Comparison of ENCODE assay signal across 11 cellular contexts in the genomic region with DNA sequence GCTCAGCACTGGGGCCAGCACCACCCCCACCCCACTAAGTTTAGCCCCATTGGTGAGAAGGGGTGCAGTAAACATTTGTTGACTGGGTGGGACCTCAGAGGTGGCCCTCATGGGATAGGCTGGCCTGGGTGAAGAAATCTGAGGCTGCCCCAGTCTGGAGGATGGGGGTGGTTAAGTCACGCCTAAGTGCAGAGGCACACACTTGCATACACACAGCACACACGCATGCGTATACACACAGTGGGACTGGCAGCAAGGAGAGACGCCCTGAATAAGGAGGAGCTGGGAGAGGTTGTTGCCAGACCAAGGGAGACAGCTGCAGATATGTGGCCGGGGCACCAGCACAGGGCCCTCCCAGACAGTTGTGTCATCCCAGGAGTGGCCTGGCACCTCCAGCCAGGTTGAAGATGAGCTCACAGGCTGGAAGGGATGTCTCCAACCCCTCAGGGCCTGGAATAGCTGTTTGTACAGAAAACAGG. TPM values are rescaled to one million over a fixed set of nuclear protein-coding genes. Genes with fewer than 3 reads are reported as not detected.
DNase-seq lines count a peak whose midpoint lies in the region; ATAC-seq and TF ChIP-seq lines count a peak whose summit lies in the region.
"Had no signal": no experiment of that assay in that cellular context is flagged by ENCODE, and none has a peak within 500 bp of the region (broad histone marks: within the 10 kb centered on the region; RNA-seq: fewer than 3 reads in every experiment).

No MANE protein-coding gene starts in this region.

- DNase-seq in DMS53 (lab: John Stamatoyannopoulos, UW) = peak; percentile 23
- no peak for DNase-seq in DMS53 treated with DMSO at 0.1 percent for 48 hours (lab: John Stamatoyannopoulos, UW; ENCODE audit: unreplicated experiment)
- DNase-seq in choroid plexus epithelial cell (ENCODE audit: low read depth) = peak; percentile 75
- DNase-seq in left lung = peak; percentile 64 to 70
- DNase-seq in transverse colon = peak; percentile 41
- DNase-seq in stimulated activated CD8-positive, alpha-beta memory T cell treated with anti-CD3 and anti-CD28 coated beads, Interleukin-4, amount 100 ng/mL, for 48 hours = no peak
- no peak for DNase-seq in activated naive CD8-positive, alpha-beta T cell treated with anti-CD3 and anti-CD28 coated beads for 36 hours
- no peak for DNase-seq in activated effector memory CD4-positive, alpha-beta T cell treated with Interleukin-2 at 50 U/mL for 16 hours
- DNase-seq: stimulated activated naive CD4-positive, alpha-beta T cell treated with Interleukin-2 at 50 U/mL for 16 hours; T-helper 1 cell had no signal

- no peak overlapping the region for H3K4me3 Mint-ChIP-seq in activated naive CD8-positive, alpha-beta T cell treated with anti-CD3 and anti-CD28 coated beads for 36 hours

- H3K4me1 ChIP-seq in left lung (peaks cover 63 to 88% of the 10 kb centered on the region in 2 donors), transverse colon (peaks cover 53 to 82% (median 70%) of the 10 kb centered on the region in 4 donors)

- in situ Hi-C loops in transverse colon (cut with MboI; ENCODE audit: low pct_ligation_motif_present in 1 of 4, low pct_unique_long_range_greater_than_20kb in 1 of 4, low sequenced_read_pairs in 3 of 4) = no loop called here

- H3K9me3 Mint-ChIP-seq in activated naive CD8-positive, alpha-beta T cell treated with anti-CD3 and anti-CD28 coated beads for 36 hours = no peaks in the 10 kb centered on the region

- no peak overlapping the region for H3K4me3 ChIP-seq in choroid plexus epithelial cell (ENCODE audit: low read depth, low read length)
- no peak overlapping the region for H3K4me3 ChIP-seq in left lung
- H3K4me3 ChIP-seq in transverse colon = no peak overlapping the region

- H3K36me3 ChIP-seq in left lung = no peaks in the 10 kb centered on the region
- no peaks in the 10 kb centered on the region for H3K36me3 ChIP-seq in transverse colon
- H3K36me3 ChIP-seq: neutrophil had no signal

- peaks cover 7% of the 10 kb centered on the region for H3K4me1 Mint-ChIP-seq in activated naive CD8-positive, alpha-beta T cell treated with anti-CD3 and anti-CD28 coated beads for 36 hours

- no peak for TF ChIP-seq POLR2A in transverse colon (IDR thresholded peaks at IDR 0.05)

- TF ChIP-seq CTCF in choroid plexus epithelial cell (conservative IDR thresholded peaks at IDR 0.05; ENCODE audit: low read depth, low read length) = no peak
- TF ChIP-seq CTCF in left lung (IDR thresholded peaks at IDR 0.05) = no peak
- no peak for TF ChIP-seq CTCF in transverse colon (IDR thresholded peaks at IDR 0.05)

- peaks cover 68% of the 10 kb centered on the region for H3K27me3 Mint-ChIP-seq in activated naive CD8-positive, alpha-beta T cell treated with anti-CD3 and anti-CD28 coated beads for 36 hours

- H3K9me3 ChIP-seq in left lung = no peaks in the 10 kb centered on the region
- no peaks in the 10 kb centered on the region for H3K9me3 ChIP-seq in transverse colon
- H3K9me3 ChIP-seq: neutrophil had no signal

- H3K27me3 ChIP-seq in left lung (peaks cover 0 to 76% of the 10 kb centered on the region in 2 donors), transverse colon (no peaks in the 10 kb centered on the region)

- WGBS in transverse colon (ENCODE audit: low coverage in 1 of 2), 2 donors = 47% methylated on average over 5 of the region's 5 CpGs; no CpG with 5 or more reads in 1 of the 2 donors

- peak overlapping the region; percentile 50 to 76 for H3K27ac ChIP-seq in left lung
- peak overlapping the region; percentile 34 to 96 (median 82) for H3K27ac ChIP-seq in transverse colon
- H3K27ac ChIP-seq: neutrophil had no signal

- intact Hi-C loops in left lung (cut with DNase I) = no loop called here
- intact Hi-C loops in transverse colon (cut with DNase I; ENCODE audit: low total_unique reads) = no loop called here

- H3K27ac Mint-ChIP-seq in activated naive CD8-positive, alpha-beta T cell treated with anti-CD3 and anti-CD28 coated beads for 36 hours = no peak overlapping the region

- peak; percentile 21 for ATAC-seq in left lung

- no peaks in the 10 kb centered on the region for H3K36me3 Mint-ChIP-seq in activated naive CD8-positive, alpha-beta T cell treated with anti-CD3 and anti-CD28 coated beads for 36 hours

- no peak for TF ChIP-seq EP300 in transverse colon (IDR thresholded peaks at IDR 0.05; ENCODE audit: low read depth)

RNA-seq across cellular contexts. Expression of gene BCAR1, which starts 3.0 kb away (rescaled TPM):
- total RNA-seq in left lung (10 to 100 TPM; 67.6 to 73.6 TPM), transverse colon (100 to 1,000 TPM; 125 to 201 (median 154) TPM)
- total RNA-seq in activated naive CD8-positive, alpha-beta T cell treated with anti-CD3 and anti-CD28 coated beads for 36 hours = 1 to 10 TPM in 1 of 2 experiments, under 1 TPM in 1; 0.74 to 1.2 TPM

RNA-seq across cellular contexts. Expression of gene CTRB1, which starts 35.6 kb away (rescaled TPM):
- total RNA-seq in left lung (not detected), transverse colon (not detected)
- not detected for total RNA-seq in activated naive CD8-positive, alpha-beta T cell treated with anti-CD3 and anti-CD28 coated beads for 36 hours

RNA-seq across cellular contexts. Expression of gene CTRB2, which starts 47.4 kb away (rescaled TPM):
- total RNA-seq in left lung = not detected
- not detected for total RNA-seq in transverse colon
- not detected for total RNA-seq in activated naive CD8-positive, alpha-beta T cell treated with anti-CD3 and anti-CD28 coated beads for 36 hours

Comparison
In these comparisons a context has a peak if more than half of its experiments do, and no peak if none do; other contexts are left out.
1. DNase-seq: peak in DMS53 (single experiment), choroid plexus epithelial cell (single experiment), left lung (2 of 2) and transverse colon (single experiment); none in DMS53 treated with DMSO at 0.1 percent for 48 hours (single experiment), stimulated activated CD8-positive, alpha-beta memory T cell treated with anti-CD3 and anti-CD28 coated beads, Interleukin-4, amount 100 ng/mL, for 48 hours (single experiment), activated naive CD8-positive, alpha-beta T cell treated with anti-CD3 and anti-CD28 coated beads for 36 hours (single experiment) and activated effector memory CD4-positive, alpha-beta T cell treated with Interleukin-2 at 50 U/mL for 16 hours (single experiment).
2. RNA of gene BCAR1, which starts 3.0 kb away (total RNA-seq): 125 to 201 TPM in transverse colon and 67.6 to 73.6 TPM in left lung; 0.74 to 1.2 TPM in activated naive CD8-positive, alpha-beta T cell treated with anti-CD3 and anti-CD28 coated beads for 36 hours; every median in the first group is over 10 times any median in the second.